Comparison of ENCODE assay signal across 1 cellular context in genomic region chr1:153549741-153550397, GRCh38.
TF ChIP-seq lines count a peak whose summit lies in the region.

No MANE protein-coding gene starts in this region.

TF ChIP-seq in GM23338, 12 proteins besides CTCF, POLR2A, EP300 and RAD21:
- TF ChIP-seq ETS1 (IDR thresholded peaks at IDR 0.05) (no peak), ZNF331 (CRISPR knock-in tag; IDR thresholded peaks at IDR 0.05; ENCODE audit: low read depth) (no peak), EZH2 (IDR thresholded peaks at IDR 0.05; ENCODE audit: low read depth, unreplicated experiment) (no peak), EZH2phosphoT487 (IDR thresholded peaks at IDR 0.05; ENCODE audit: unreplicated experiment) (no peak), ZNF114 (CRISPR knock-in tag; IDR thresholded peaks at IDR 0.05) (no peak), POLR2AphosphoS5 (IDR thresholded peaks at IDR 0.05; ENCODE audit: low read depth) (no peak), CREB1 (CRISPR knock-in tag; IDR thresholded peaks at IDR 0.05; ENCODE audit: low read depth) (no peak), STAT1 (IDR thresholded peaks at IDR 0.05; ENCODE audit: unreplicated experiment) (no peak), ZNF462 (CRISPR knock-in tag; IDR thresholded peaks at IDR 0.05) (no peak), NANOG (IDR thresholded peaks at IDR 0.05; ENCODE audit: borderline replicate concordance) (no peak), REST (IDR thresholded peaks at IDR 0.05; ENCODE audit: unreplicated experiment) (no peak), JUNB (IDR thresholded peaks at IDR 0.05; ENCODE audit: unreplicated experiment) (no peak)
